Comparison of ENCODE assay signal across 25 cellular contexts in the genomic region with DNA sequence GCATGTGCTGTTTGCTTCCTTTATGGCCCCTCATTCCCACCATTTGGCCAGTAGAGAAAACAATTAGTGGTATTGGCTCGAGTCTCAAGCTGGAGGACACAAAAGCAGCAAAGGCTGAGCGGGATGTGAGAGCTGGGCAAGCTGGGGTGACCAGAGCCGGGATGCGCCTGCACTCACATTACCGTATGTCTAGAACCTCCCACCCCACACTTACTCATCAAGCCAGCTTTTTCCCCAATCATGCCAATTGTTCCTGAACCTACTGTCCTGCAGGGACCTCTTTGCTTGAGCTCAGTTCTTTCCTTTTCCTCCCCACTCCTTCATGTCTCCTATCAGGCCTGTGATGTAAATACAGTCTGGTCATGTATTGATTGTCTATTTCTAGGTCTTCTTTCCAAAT. TPM values are rescaled to one million over a fixed set of nuclear protein-coding genes. Genes with fewer than 3 reads are reported as not detected.
A peak's percentile ranks its signal among the peaks of the same experiment; 100 is the strongest.
DNase-seq lines count a peak whose midpoint lies in the region; ATAC-seq, FAIRE-seq and TF ChIP-seq lines count a peak whose summit lies in the region.
"Had no signal": no experiment of that assay in that cellular context is flagged by ENCODE, and none has a peak within 500 bp of the region (broad histone marks: within the 10 kb centered on the region; RNA-seq: fewer than 3 reads in every experiment).

No MANE protein-coding gene starts in this region.

- no peak overlapping the region for H2AFZ ChIP-seq in osteoblast (ENCODE audit: low read length)
- H2AFZ ChIP-seq: parathyroid adenoma had no signal

- intact Hi-C loops in cardiac septum (cut with DNase I) = loop anchor here (5.0 kb wide), 1 partner anchor 48 kb away; no protein-coding TSS in a partner anchor

- peak overlapping the region; percentile 50 for H3K27ac ChIP-seq in osteoblast (ENCODE audit: low read depth, low read length)
- H3K27ac ChIP-seq: parathyroid adenoma had no signal

- no peak for TF ChIP-seq POLR2A in GM12892 (IDR thresholded peaks at IDR 0.05; ENCODE audit: low read depth, low read length)

- no peaks in the 10 kb centered on the region for H3K9me3 ChIP-seq in osteoblast (ENCODE audit: low read depth, low read length)

- H3K4me3 ChIP-seq in fibroblast of pulmonary artery (replicated peaks; ENCODE audit: low read depth, low read length) = no peak overlapping the region
- no peak overlapping the region for H3K4me3 ChIP-seq in osteoblast (ENCODE audit: insufficient read depth, low read length)

- peaks cover 81% of the 10 kb centered on the region for H4K20me1 ChIP-seq in osteoblast (ENCODE audit: insufficient read depth, low read length)

- H3K27me3 ChIP-seq in osteoblast (ENCODE audit: insufficient read depth, low read length) = no peaks in the 10 kb centered on the region

- H3K4me2 ChIP-seq in osteoblast (ENCODE audit: insufficient read depth, low read length) = peak overlapping the region; percentile 31

- H3K36me3 ChIP-seq in osteoblast (ENCODE audit: insufficient read depth, low read length) = peaks cover 9% of the 10 kb centered on the region

- no peak for TF ChIP-seq CTCF in fibroblast of pulmonary artery (IDR thresholded peaks at IDR 0.05; ENCODE audit: low read length, missing control alignments)
- TF ChIP-seq CTCF in osteoblast (IDR thresholded peaks at IDR 0.05; ENCODE audit: extremely low read depth, low read depth, low read length) = no peak

- H3K79me2 ChIP-seq in osteoblast (ENCODE audit: insufficient read depth, low read length) = peaks cover 95% of the 10 kb centered on the region
- H3K79me2 ChIP-seq: parathyroid adenoma had no signal

- ATAC-seq in GM21619 (IDR thresholded peaks at IDR 0.05; ENCODE audit: unreplicated experiment) = no peak
- ATAC-seq: activated CD4-positive, alpha-beta T cell treated with anti-CD3 and anti-CD28 coated beads for 36 hours; PC-3; stimulated activated effector memory CD8-positive, alpha-beta T cell treated with anti-CD3 and anti-CD28 coated beads, Interleukin-12 subunit alpha, Interleukin-12 subunit beta, amount 100 ng/mL, for 72 hours had no signal

- peak; percentile 21 for DNase-seq in Daoy (ENCODE audit: low read depth)
- DNase-seq in RPMI7951 (ENCODE audit: low read depth) = peak; percentile 78
- peak; percentile 24 for DNase-seq in fibroblast of pulmonary artery (ENCODE audit: low read depth)
- peak; percentile 90 for DNase-seq in osteoblast (ENCODE audit: insufficient read length, low spot score, missing footprints)
- no peak for DNase-seq in GM12892 (ENCODE audit: insufficient read length)
- no peak for DNase-seq in activated gamma-delta T cell treated with Interleukin-2 at 50 U/mL for 16 hours
- no peak for DNase-seq in cardiac septum (ENCODE audit: low spot score)
- DNase-seq: activated CD4-positive, alpha-beta T cell treated with anti-CD3 and anti-CD28 coated beads for 36 hours; activated T-cell treated with anti-CD3 and anti-CD28 coated beads, Interleukin-2, amount 50 U/mL, for 48 hours; aorta; cerebellar nuclear complex; erythroblast; glutamatergic neuron; KG1; naive B cell; NCI-H187; NCI-H2227 treated with DMSO at 0.1 percent for 48 hours; NCI-H82; PC-3; T-helper 1 cell had no signal

- no peak for FAIRE-seq in GM12892 (lab: Jason Lieb, UNC)
- FAIRE-seq: D721Med had no signal

- H3K4me1 ChIP-seq in osteoblast (ENCODE audit: insufficient read depth, low read length) = peaks cover 35% of the 10 kb centered on the region
- H3K4me1 ChIP-seq: parathyroid adenoma had no signal

RNA-seq across cellular contexts. Expression of gene KIRREL1, which starts 45.9 kb away (rescaled TPM):
- 42.6 and 46.0 TPM in 2 replicates for total RNA-seq in Daoy (2014; rRNA removed; shearing (Covaris generic))
- total RNA-seq in RPMI7951 (2014; rRNA removed; shearing (Covaris generic)) = 77.3 and 80.8 TPM in 2 replicates
- 171 and 174 TPM in 2 replicates for total RNA-seq in osteoblast
- polyA plus RNA-seq in GM12892 (2012; ENCODE audit: missing spikeins) = not detected
- total RNA-seq in cardiac septum = 10.9 TPM
- polyA plus RNA-seq: CD14-positive monocyte had no signal

Comparison
In these comparisons a context has a peak if more than half of its experiments do, and no peak if none do; other contexts are left out.
1. DNase-seq: peak in Daoy (single experiment), RPMI7951 (single experiment), fibroblast of pulmonary artery (single experiment) and osteoblast (single experiment); none in GM12892 (single experiment), activated gamma-delta T cell treated with Interleukin-2 at 50 U/mL for 16 hours (single experiment) and cardiac septum (single experiment).